ENCODE assay signal across 1 cellular context in the genomic region with DNA sequence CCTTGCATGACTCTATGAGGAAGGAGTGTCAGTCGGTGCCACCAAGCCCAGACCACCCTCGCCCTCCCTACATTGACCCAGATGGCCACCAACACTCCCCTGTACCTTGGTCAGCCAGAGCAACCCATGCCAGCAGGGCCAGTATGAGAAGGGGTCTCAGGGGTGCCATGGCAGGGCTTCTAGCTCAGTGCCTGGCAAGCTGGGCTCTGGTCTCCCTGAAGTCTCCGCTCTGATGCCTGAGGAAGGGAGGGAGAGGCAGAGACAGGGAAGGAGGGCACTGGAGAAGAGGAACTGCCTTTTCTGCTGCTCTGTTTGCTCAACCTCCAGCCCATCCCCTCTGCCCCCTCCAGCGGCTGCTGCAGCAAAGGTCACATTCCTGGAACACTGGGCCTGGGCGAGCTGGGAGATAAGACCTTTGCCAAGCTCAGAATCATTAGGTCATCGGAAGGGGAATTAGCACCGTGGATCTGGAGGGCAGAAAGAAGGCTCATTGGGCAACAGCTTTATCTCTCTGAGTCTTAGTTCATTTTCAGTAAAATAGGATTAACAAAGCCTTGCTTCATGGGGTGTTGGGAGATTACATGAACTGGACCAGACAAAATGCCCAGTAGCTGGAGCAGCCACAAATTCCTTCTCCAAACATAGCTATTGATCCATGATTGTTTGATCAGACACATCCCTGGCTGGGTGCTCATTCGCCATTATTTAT.
TF ChIP-seq lines count a peak whose summit lies in the region.

A gene with protein sequence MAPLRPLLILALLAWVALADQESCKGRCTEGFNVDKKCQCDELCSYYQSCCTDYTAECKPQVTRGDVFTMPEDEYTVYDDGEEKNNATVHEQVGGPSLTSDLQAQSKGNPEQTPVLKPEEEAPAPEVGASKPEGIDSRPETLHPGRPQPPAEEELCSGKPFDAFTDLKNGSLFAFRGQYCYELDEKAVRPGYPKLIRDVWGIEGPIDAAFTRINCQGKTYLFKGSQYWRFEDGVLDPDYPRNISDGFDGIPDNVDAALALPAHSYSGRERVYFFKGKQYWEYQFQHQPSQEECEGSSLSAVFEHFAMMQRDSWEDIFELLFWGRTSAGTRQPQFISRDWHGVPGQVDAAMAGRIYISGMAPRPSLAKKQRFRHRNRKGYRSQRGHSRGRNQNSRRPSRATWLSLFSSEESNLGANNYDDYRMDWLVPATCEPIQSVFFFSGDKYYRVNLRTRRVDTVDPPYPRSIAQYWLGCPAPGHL (minus strand): TSS at position 273 of the 709 bp plus-strand sequence. CDS start 104 bp downstream, at position 169.

TF ChIP-seq in K562, 482 proteins besides CTCF, POLR2A, EP300 and RAD21 (continued from another document and continues in another):
- TF ChIP-seq YY1 (IDR thresholded peaks at IDR 0.05; ENCODE audit: borderline replicate concordance in 1 of 3, control insufficient read depth in 1 of 3, extremely low read depth in 1 of 3, insufficient read depth in 3 of 3, insufficient read length in 1 of 3, insufficient replicate concordance in 2 of 3, low read depth in 1 of 3, low read length in 2 of 3) (no peak), MAZ (CRISPR knock-in tag; conservative IDR thresholded peaks at IDR 0.05 in 1 of 2, IDR thresholded peaks at IDR 0.05 in 1 of 2) (peak in 1 of 2 experiments; percentile 79; a peak in 2 of 4 replicates), ATF1 (CRISPR knock-in tag; IDR thresholded peaks at IDR 0.05) (no peak), ATF1 (tag; IDR thresholded peaks at IDR 0.05) (no peak), MAFG (tag; conservative IDR thresholded peaks at IDR 0.05) (no peak), ZNF384 (IDR thresholded peaks at IDR 0.05; ENCODE audit: low read depth, low read length) (no peak), ZKSCAN1 (IDR thresholded peaks at IDR 0.05; ENCODE audit: low read depth, low read length) (no peak), MECOM (CRISPR knock-in tag; IDR thresholded peaks at IDR 0.05) (no peak), TAF9B (IDR thresholded peaks at IDR 0.05; ENCODE audit: partially characterized antibody) (no peak), TEAD1 (CRISPR knock-in tag; IDR thresholded peaks at IDR 0.05) (peak; percentile 67 to 76; a peak in 2 of 4 replicates), ZNF24 (IDR thresholded peaks at IDR 0.05) (no peak), MCM2 (IDR thresholded peaks at IDR 0.05; ENCODE audit: low read depth) (no peak), HDAC2 (IDR thresholded peaks at IDR 0.05) (no peak), SMAD2 (IDR thresholded peaks at IDR 0.05; ENCODE audit: low read depth, low read length) (no peak), FOXA1 (IDR thresholded peaks at IDR 0.05; ENCODE audit: borderline replicate concordance) (no peak), NONO (IDR thresholded peaks at IDR 0.05; ENCODE audit: low read depth in 2 of 2, low read length in 1 of 2) (no peak), ZNF77 (CRISPR knock-in tag; IDR thresholded peaks at IDR 0.05) (no peak), EHMT2 (IDR thresholded peaks at IDR 0.05) (no peak), ZNF184 (CRISPR knock-in tag; IDR thresholded peaks at IDR 0.05) (no peak), DNMT1 (IDR thresholded peaks at IDR 0.05) (no peak), RBFOX2 (IDR thresholded peaks at IDR 0.05; ENCODE audit: low read depth, low read length) (no peak), ZC3H8 (IDR thresholded peaks at IDR 0.05) (no peak), CEBPB (tag; IDR thresholded peaks at IDR 0.05) (peak; percentile 83), SMARCE1 (IDR thresholded peaks at IDR 0.05) (0 out of 2 replicates have a peak, but pooled peaks have one; percentile 38), BHLHE40 (IDR thresholded peaks at IDR 0.05; ENCODE audit: low read length) (peak; percentile 41; the same call in 1 of the 2 replicates), KLF16 (IDR thresholded peaks at IDR 0.05) (no peak), CREM (IDR thresholded peaks at IDR 0.05; ENCODE audit: low read depth) (no peak), NR4A1 (CRISPR knock-in tag; IDR thresholded peaks at IDR 0.05) (no peak), NR4A1 (tag; IDR thresholded peaks at IDR 0.05) (no peak), NFE2L1 (tag; IDR thresholded peaks at IDR 0.05; ENCODE audit: borderline replicate concordance, low read depth) (no peak), NCOA4 (IDR thresholded peaks at IDR 0.05; ENCODE audit: partially characterized antibody) (no peak), PTRF (tag; IDR thresholded peaks at IDR 0.05) (no peak), POLR3A (IDR thresholded peaks at IDR 0.05; ENCODE audit: borderline replicate concordance, extremely low read depth, insufficient read depth, insufficient read length) (no peak), ZNF717 (CRISPR knock-in tag; IDR thresholded peaks at IDR 0.05) (no peak), SPI1 (IDR thresholded peaks at IDR 0.05; ENCODE audit: borderline replicate concordance, low read depth, low read length) (peak; percentile 91), HLTF (IDR thresholded peaks at IDR 0.05) (no peak), SNRNP70 (optimal IDR thresholded peaks at IDR 0.05; ENCODE audit: low read depth, low read length) (no peak), ZNF41 (CRISPR knock-in tag; conservative IDR thresholded peaks at IDR 0.05) (no peak), SREBF2 (CRISPR knock-in tag; IDR thresholded peaks at IDR 0.05) (no peak)
- TF ChIP-seq, protein P1, sequence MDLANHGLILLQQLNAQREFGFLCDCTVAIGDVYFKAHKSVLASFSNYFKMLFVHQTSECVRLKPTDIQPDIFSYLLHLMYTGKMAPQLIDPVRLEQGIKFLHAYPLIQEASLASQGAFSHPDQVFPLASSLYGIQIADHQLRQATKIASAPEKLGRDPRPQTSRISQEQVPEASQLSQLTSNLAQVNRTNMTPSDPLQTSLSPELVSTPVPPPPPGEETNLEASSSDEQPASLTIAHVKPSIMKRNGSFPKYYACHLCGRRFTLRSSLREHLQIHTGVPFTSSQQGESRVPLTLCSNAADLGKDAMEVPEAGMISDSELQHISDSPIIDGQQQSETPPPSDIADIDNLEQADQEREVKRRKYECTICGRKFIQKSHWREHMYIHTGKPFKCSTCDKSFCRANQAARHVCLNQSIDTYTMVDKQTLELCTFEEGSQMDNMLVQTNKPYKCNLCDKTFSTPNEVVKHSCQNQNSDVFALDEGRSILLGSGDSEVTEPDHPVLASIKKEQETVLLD (IDR thresholded peaks at IDR 0.05) = no peak
- TF ChIP-seq, protein P2, sequence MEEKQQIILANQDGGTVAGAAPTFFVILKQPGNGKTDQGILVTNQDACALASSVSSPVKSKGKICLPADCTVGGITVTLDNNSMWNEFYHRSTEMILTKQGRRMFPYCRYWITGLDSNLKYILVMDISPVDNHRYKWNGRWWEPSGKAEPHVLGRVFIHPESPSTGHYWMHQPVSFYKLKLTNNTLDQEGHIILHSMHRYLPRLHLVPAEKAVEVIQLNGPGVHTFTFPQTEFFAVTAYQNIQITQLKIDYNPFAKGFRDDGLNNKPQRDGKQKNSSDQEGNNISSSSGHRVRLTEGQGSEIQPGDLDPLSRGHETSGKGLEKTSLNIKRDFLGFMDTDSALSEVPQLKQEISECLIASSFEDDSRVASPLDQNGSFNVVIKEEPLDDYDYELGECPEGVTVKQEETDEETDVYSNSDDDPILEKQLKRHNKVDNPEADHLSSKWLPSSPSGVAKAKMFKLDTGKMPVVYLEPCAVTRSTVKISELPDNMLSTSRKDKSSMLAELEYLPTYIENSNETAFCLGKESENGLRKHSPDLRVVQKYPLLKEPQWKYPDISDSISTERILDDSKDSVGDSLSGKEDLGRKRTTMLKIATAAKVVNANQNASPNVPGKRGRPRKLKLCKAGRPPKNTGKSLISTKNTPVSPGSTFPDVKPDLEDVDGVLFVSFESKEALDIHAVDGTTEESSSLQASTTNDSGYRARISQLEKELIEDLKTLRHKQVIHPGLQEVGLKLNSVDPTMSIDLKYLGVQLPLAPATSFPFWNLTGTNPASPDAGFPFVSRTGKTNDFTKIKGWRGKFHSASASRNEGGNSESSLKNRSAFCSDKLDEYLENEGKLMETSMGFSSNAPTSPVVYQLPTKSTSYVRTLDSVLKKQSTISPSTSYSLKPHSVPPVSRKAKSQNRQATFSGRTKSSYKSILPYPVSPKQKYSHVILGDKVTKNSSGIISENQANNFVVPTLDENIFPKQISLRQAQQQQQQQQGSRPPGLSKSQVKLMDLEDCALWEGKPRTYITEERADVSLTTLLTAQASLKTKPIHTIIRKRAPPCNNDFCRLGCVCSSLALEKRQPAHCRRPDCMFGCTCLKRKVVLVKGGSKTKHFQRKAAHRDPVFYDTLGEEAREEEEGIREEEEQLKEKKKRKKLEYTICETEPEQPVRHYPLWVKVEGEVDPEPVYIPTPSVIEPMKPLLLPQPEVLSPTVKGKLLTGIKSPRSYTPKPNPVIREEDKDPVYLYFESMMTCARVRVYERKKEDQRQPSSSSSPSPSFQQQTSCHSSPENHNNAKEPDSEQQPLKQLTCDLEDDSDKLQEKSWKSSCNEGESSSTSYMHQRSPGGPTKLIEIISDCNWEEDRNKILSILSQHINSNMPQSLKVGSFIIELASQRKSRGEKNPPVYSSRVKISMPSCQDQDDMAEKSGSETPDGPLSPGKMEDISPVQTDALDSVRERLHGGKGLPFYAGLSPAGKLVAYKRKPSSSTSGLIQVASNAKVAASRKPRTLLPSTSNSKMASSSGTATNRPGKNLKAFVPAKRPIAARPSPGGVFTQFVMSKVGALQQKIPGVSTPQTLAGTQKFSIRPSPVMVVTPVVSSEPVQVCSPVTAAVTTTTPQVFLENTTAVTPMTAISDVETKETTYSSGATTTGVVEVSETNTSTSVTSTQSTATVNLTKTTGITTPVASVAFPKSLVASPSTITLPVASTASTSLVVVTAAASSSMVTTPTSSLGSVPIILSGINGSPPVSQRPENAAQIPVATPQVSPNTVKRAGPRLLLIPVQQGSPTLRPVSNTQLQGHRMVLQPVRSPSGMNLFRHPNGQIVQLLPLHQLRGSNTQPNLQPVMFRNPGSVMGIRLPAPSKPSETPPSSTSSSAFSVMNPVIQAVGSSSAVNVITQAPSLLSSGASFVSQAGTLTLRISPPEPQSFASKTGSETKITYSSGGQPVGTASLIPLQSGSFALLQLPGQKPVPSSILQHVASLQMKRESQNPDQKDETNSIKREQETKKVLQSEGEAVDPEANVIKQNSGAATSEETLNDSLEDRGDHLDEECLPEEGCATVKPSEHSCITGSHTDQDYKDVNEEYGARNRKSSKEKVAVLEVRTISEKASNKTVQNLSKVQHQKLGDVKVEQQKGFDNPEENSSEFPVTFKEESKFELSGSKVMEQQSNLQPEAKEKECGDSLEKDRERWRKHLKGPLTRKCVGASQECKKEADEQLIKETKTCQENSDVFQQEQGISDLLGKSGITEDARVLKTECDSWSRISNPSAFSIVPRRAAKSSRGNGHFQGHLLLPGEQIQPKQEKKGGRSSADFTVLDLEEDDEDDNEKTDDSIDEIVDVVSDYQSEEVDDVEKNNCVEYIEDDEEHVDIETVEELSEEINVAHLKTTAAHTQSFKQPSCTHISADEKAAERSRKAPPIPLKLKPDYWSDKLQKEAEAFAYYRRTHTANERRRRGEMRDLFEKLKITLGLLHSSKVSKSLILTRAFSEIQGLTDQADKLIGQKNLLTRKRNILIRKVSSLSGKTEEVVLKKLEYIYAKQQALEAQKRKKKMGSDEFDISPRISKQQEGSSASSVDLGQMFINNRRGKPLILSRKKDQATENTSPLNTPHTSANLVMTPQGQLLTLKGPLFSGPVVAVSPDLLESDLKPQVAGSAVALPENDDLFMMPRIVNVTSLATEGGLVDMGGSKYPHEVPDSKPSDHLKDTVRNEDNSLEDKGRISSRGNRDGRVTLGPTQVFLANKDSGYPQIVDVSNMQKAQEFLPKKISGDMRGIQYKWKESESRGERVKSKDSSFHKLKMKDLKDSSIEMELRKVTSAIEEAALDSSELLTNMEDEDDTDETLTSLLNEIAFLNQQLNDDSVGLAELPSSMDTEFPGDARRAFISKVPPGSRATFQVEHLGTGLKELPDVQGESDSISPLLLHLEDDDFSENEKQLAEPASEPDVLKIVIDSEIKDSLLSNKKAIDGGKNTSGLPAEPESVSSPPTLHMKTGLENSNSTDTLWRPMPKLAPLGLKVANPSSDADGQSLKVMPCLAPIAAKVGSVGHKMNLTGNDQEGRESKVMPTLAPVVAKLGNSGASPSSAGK (IDR thresholded peaks at IDR 0.05) = no peak
- TF ChIP-seq, protein P3, sequence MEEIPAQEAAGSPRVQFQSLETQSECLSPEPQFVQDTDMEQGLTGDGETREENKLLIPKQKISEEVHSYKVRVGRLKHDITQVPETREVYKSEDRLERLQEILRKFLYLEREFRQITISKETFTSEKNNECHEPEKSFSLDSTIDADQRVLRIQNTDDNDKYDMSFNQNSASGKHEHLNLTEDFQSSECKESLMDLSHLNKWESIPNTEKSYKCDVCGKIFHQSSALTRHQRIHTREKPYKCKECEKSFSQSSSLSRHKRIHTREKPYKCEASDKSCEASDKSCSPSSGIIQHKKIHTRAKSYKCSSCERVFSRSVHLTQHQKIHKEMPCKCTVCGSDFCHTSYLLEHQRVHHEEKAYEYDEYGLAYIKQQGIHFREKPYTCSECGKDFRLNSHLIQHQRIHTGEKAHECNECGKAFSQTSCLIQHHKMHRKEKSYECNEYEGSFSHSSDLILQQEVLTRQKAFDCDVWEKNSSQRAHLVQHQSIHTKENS (CRISPR knock-in tag; IDR thresholded peaks at IDR 0.05) = no peak
- TF ChIP-seq, protein P4, sequence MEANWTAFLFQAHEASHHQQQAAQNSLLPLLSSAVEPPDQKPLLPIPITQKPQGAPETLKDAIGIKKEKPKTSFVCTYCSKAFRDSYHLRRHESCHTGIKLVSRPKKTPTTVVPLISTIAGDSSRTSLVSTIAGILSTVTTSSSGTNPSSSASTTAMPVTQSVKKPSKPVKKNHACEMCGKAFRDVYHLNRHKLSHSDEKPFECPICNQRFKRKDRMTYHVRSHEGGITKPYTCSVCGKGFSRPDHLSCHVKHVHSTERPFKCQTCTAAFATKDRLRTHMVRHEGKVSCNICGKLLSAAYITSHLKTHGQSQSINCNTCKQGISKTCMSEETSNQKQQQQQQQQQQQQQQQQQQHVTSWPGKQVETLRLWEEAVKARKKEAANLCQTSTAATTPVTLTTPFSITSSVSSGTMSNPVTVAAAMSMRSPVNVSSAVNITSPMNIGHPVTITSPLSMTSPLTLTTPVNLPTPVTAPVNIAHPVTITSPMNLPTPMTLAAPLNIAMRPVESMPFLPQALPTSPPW (CRISPR knock-in tag; IDR thresholded peaks at IDR 0.05) = peak; percentile 54
- TF ChIP-seq, protein P5, sequence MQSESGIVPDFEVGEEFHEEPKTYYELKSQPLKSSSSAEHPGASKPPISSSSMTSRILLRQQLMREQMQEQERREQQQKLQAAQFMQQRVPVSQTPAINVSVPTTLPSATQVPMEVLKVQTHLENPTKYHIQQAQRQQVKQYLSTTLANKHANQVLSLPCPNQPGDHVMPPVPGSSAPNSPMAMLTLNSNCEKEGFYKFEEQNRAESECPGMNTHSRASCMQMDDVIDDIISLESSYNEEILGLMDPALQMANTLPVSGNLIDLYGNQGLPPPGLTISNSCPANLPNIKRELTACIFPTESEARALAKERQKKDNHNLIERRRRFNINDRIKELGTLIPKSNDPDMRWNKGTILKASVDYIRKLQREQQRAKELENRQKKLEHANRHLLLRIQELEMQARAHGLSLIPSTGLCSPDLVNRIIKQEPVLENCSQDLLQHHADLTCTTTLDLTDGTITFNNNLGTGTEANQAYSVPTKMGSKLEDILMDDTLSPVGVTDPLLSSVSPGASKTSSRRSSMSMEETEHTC (IDR thresholded peaks at IDR 0.05) = no peak
- TF ChIP-seq, protein P6, sequence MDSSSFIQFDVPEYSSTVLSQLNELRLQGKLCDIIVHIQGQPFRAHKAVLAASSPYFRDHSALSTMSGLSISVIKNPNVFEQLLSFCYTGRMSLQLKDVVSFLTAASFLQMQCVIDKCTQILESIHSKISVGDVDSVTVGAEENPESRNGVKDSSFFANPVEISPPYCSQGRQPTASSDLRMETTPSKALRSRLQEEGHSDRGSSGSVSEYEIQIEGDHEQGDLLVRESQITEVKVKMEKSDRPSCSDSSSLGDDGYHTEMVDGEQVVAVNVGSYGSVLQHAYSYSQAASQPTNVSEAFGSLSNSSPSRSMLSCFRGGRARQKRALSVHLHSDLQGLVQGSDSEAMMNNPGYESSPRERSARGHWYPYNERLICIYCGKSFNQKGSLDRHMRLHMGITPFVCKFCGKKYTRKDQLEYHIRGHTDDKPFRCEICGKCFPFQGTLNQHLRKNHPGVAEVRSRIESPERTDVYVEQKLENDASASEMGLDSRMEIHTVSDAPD (CRISPR knock-in tag; IDR thresholded peaks at IDR 0.05) = no peak
